Comparison of ENCODE assay signal across 16 cellular contexts in genomic region chr7:111388912-111389311, GRCh38.
DNase-seq lines count a peak whose midpoint lies in the region; ATAC-seq and TF ChIP-seq lines count a peak whose summit lies in the region.
"Had no signal": no experiment of that assay in that cellular context is flagged by ENCODE, and none has a peak within 500 bp of the region (broad histone marks: within the 10 kb centered on the region; RNA-seq: fewer than 3 reads in every experiment).

No MANE protein-coding gene starts in this region.

- H3K4me1 ChIP-seq in upper lobe of right lung = peaks cover 7% of the 10 kb centered on the region
- H3K4me1 ChIP-seq: stomach had no signal

- H3K27ac ChIP-seq in upper lobe of right lung = no peak overlapping the region
- H3K27ac ChIP-seq: stomach had no signal

- H3K4me3 ChIP-seq in upper lobe of right lung = no peak overlapping the region
- H3K4me3 ChIP-seq: stomach had no signal

- peak; percentile 78 for ATAC-seq in GM18517 (IDR thresholded peaks at IDR 0.05; ENCODE audit: unreplicated experiment)
- ATAC-seq in GM21390 (IDR thresholded peaks at IDR 0.05; ENCODE audit: unreplicated experiment) = peak; percentile 76
- peak; percentile 90 for ATAC-seq in HG02973 (IDR thresholded peaks at IDR 0.05; ENCODE audit: unreplicated experiment)
- ATAC-seq in upper lobe of right lung = no peak

- intact Hi-C loops in upper lobe of right lung (cut with DNase I) = no loop called here

- DNase-seq in MV-4-11 (lab: John Stamatoyannopoulos, UW) (peak; percentile 31), upper lobe of right lung (no peak), NCI-H2081 (lab: John Stamatoyannopoulos, UW) (no peak), NCI-H1417 treated with DMSO at 0.1 percent for 48 hours (lab: John Stamatoyannopoulos, UW) (no peak)
- DNase-seq in effector CD8-positive, alpha-beta T cell (lab: John Stamatoyannopoulos, UW) = no peak
- DNase-seq: activated CD8-positive, alpha-beta memory T cell treated with anti-CD3 and anti-CD28 coated beads for 24 hours; activated gamma-delta T cell treated with Interleukin-2 at 50 U/mL for 16 hours; DMS53; IMR-90; NCI-H1417; SHP77; stimulated activated CD4-positive, alpha-beta T cell treated with anti-CD3 and anti-CD28 coated beads, Interleukin-4, amount 100 ng/mL, for 1 hour; stomach had no signal

- H3K27me3 ChIP-seq in upper lobe of right lung = no peaks in the 10 kb centered on the region
- H3K27me3 ChIP-seq: stomach had no signal

- H3K9me3 ChIP-seq in upper lobe of right lung = no peaks in the 10 kb centered on the region
- H3K9me3 ChIP-seq: stomach had no signal

- TF ChIP-seq CTCF in upper lobe of right lung (IDR thresholded peaks at IDR 0.05) = no peak

- H3K36me3 ChIP-seq in upper lobe of right lung = no peaks in the 10 kb centered on the region
- H3K36me3 ChIP-seq: stomach had no signal
